In genomic region chr1:239898067-239898730, GRCh38 we compare ENCODE assay signal across 8 cellular contexts.
DNase-seq lines count a peak whose midpoint lies in the region; ATAC-seq, FAIRE-seq and TF ChIP-seq lines count a peak whose summit lies in the region.

No MANE protein-coding gene starts in this region.

- 17 to 18% methylated on average over 15 of the region's 15 CpGs for WGBS in thyroid gland, 2 donors

- H3K27ac ChIP-seq in RWPE2 (ENCODE audit: poor library complexity, severe bottlenecking) (no peak overlapping the region), thyroid gland (no peak overlapping the region)

- H3K4me1 ChIP-seq in RWPE2 (ENCODE audit: insufficient read depth, poor library complexity, severe bottlenecking) (no peaks in the 10 kb centered on the region), thyroid gland (no peaks in the 10 kb centered on the region)

- intact Hi-C loops in thyroid gland (cut with DNase I) = loop anchor here (5.0 kb wide), 1 partner anchor 496 kb away; no protein-coding TSS in a partner anchor

- no peak for TF ChIP-seq POLR2A in thyroid gland (IDR thresholded peaks at IDR 0.05)

- peak; percentile 81 for TF ChIP-seq CTCF in RWPE2 (IDR thresholded peaks at IDR 0.05; ENCODE audit: poor library complexity, severe bottlenecking)
- TF ChIP-seq CTCF in omental fat pad (IDR thresholded peaks at IDR 0.05) = peak in 2 of 3 donors; percentile 76 to 82
- TF ChIP-seq CTCF in thyroid gland (IDR thresholded peaks at IDR 0.05) = peak; percentile 84 to 95 (median 88)

- ATAC-seq in RWPE2 (ENCODE audit: low read depth) = peak; percentile 77; the same call in 2 of the 3 replicates
- peak; percentile 70 for ATAC-seq in omental fat pad (ENCODE audit: low FRiP score)

- no peaks in the 10 kb centered on the region for H3K27me3 ChIP-seq in RWPE2 (ENCODE audit: insufficient read depth, poor library complexity, severe bottlenecking)
- no peaks in the 10 kb centered on the region for H3K27me3 ChIP-seq in thyroid gland

- peak; percentile 78 for DNase-seq in EL
- peak; percentile 79 for DNase-seq in H4 (ENCODE audit: low spot score)
- DNase-seq in LHCN-M2 (ENCODE audit: low read depth) = peak; percentile 68
- no peak for DNase-seq in RWPE2 (ENCODE audit: low spot score)
- DNase-seq in activated T-helper 9 cell treated with anti-CD3 and anti-CD28 coated beads, Interleukin-2, amount 50 U/mL, for 16 hours (ENCODE audit: low read depth) = peak; percentile 44
- peak; percentile 41 to 55 for DNase-seq in frontal cortex (ENCODE audit: low spot score in 2 of 2)
- DNase-seq in omental fat pad (ENCODE audit: low spot score) = peak; percentile 62
- DNase-seq in thyroid gland = peak; percentile 78 to 80

- peak; percentile 81 for FAIRE-seq in frontal cortex (lab: Jason Lieb, UNC)

- H3K4me3 ChIP-seq in RWPE2 (ENCODE audit: severe bottlenecking) (no peak overlapping the region), thyroid gland (replicated peaks in 1 of 3) (no peak overlapping the region)

- H3K9me3 ChIP-seq in RWPE2 (ENCODE audit: severe bottlenecking) (no peaks in the 10 kb centered on the region), thyroid gland (no peaks in the 10 kb centered on the region)

- no peaks in the 10 kb centered on the region for H3K36me3 ChIP-seq in RWPE2 (ENCODE audit: low read depth)
- no peaks in the 10 kb centered on the region for H3K36me3 ChIP-seq in thyroid gland
